ENCODE assay signal across 1 cellular context in genomic region chr6:127463056-127463455, GRCh38.
TF ChIP-seq lines count a peak whose summit lies in the region.

No MANE protein-coding gene starts in this region.

TF ChIP-seq in SK-N-SH treated with all-trans-retinoic acid at 6 μM for 48 hours, 23 proteins besides CTCF, POLR2A, EP300 and RAD21 (continued from another document):
- TF ChIP-seq, protein P1, sequence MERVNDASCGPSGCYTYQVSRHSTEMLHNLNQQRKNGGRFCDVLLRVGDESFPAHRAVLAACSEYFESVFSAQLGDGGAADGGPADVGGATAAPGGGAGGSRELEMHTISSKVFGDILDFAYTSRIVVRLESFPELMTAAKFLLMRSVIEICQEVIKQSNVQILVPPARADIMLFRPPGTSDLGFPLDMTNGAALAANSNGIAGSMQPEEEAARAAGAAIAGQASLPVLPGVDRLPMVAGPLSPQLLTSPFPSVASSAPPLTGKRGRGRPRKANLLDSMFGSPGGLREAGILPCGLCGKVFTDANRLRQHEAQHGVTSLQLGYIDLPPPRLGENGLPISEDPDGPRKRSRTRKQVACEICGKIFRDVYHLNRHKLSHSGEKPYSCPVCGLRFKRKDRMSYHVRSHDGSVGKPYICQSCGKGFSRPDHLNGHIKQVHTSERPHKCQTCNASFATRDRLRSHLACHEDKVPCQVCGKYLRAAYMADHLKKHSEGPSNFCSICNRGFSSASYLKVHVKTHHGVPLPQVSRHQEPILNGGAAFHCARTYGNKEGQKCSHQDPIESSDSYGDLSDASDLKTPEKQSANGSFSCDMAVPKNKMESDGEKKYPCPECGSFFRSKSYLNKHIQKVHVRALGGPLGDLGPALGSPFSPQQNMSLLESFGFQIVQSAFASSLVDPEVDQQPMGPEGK (CRISPR knock-in tag; IDR thresholded peaks at IDR 0.05; ENCODE audit: borderline replicate concordance): no peak
- TF ChIP-seq GLIS3 (CRISPR knock-in tag; IDR thresholded peaks at IDR 0.05) (no peak), TOX (CRISPR knock-in tag; IDR thresholded peaks at IDR 0.05; ENCODE audit: borderline replicate concordance) (no peak), ESRRG (CRISPR knock-in tag; IDR thresholded peaks at IDR 0.05) (no peak), PPARA (CRISPR knock-in tag; IDR thresholded peaks at IDR 0.05; ENCODE audit: borderline replicate concordance) (no peak), CREB5 (CRISPR knock-in tag; IDR thresholded peaks at IDR 0.05; ENCODE audit: low read depth) (no peak), ISL1 (CRISPR knock-in tag; IDR thresholded peaks at IDR 0.05) (no peak), ZNF70 (CRISPR knock-in tag; IDR thresholded peaks at IDR 0.05) (no peak)
TF ChIP-seq in SK-N-SH treated with all-trans-retinoic acid at 6 μM for 48 hours: peak in this region for 0.
